Comparison of ENCODE assay signal across 25 cellular contexts in the genomic region with DNA sequence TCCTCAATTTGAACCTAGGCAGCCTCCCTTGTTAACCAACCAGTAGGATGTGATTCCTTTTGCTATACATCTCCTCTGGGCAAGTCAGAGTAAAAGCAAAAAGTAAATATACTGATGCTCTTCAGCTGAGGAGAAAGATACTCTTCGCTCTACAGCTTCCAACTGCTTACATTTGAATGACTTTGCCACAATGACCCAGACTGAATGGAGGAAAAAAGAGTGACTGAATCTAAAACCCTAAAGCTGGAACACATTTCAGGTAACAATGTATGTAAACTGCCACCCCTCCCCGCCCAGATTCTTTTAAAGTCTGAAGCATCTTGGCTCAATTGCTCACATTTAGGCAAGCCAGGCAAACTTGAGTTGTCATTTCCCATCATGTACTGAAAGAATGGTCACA.
"Had no signal": no experiment of that assay in that cellular context is flagged by ENCODE, and none has a peak within 500 bp of the region (broad histone marks: within the 10 kb centered on the region; RNA-seq: fewer than 3 reads in every experiment).

No MANE protein-coding gene starts in this region.

- H3K36me3 ChIP-seq: colonic mucosa, prostate gland, upper lobe of left lung, uterus had no signal

- H3K4me3 ChIP-seq: colonic mucosa, hepatocyte, lung, prostate gland, spleen, tibial artery, upper lobe of left lung, uterus had no signal

- H3K4me1 Mint-ChIP-seq: stimulated activated memory B cell treated with anti-CD40 and anti-IgM and Interleukin-4, amounts not matched to agents 10 μg/mL and 1 μg/mL and 100 μg/mL, for 72 hours had no signal

- H3K4me2 ChIP-seq: hepatocyte had no signal

- H3K9me3 Mint-ChIP-seq: endodermal cell; natural killer cell treated with Interleukin-12 subunit alpha and Interleukin-12 subunit beta and Interleukin-15 and Interleukin-18, amount 100 ng/mL, for 72 hours; stimulated activated memory B cell treated with anti-CD40 and anti-IgM and Interleukin-4, amounts not matched to agents 10 μg/mL and 1 μg/mL and 100 μg/mL, for 72 hours; stimulated activated naive CD8-positive, alpha-beta T cell treated with anti-CD3 and anti-CD28 coated beads, Interleukin-15, Interleukin-2, amounts not matched to agents 100 ng/mL and 50 ng/mL, for 24 hours had no signal

- H3K27me3 ChIP-seq: colonic mucosa, foreskin keratinocyte, hepatocyte, spleen, tibial artery, upper lobe of left lung, uterus had no signal

- H2AFZ ChIP-seq: hepatocyte, parathyroid adenoma had no signal

- DNase-seq: colonic mucosa; dermis blood vessel endothelial cell; endodermal cell; erythroblast; foreskin keratinocyte; head of caudate nucleus; mesenchymal stem cell; midbrain; retina; spleen; stimulated activated CD4-positive, alpha-beta T cell treated with anti-CD3 and anti-CD28 coated beads, Interleukin-15, amount 100 ng/mL, for 24 hours; stimulated activated CD4-positive, alpha-beta T cell treated with anti-CD3 and anti-CD28 coated beads, Interleukin-1b, Interleukin-23, amount 100 ng/mL, for 48 hours; stimulated activated CD4-positive, alpha-beta T cell treated with anti-CD3 and anti-CD28 coated beads, Interleukin-4, amount 100 ng/mL, for 24 hours; tibial artery; upper lobe of left lung; uterus had no signal

- H3K27me3 Mint-ChIP-seq: natural killer cell treated with Interleukin-12 subunit alpha and Interleukin-12 subunit beta and Interleukin-15 and Interleukin-18, amount 100 ng/mL, for 72 hours; stimulated activated memory B cell treated with anti-CD40 and anti-IgM and Interleukin-4, amounts not matched to agents 10 μg/mL and 1 μg/mL and 100 μg/mL, for 72 hours; stimulated activated naive CD8-positive, alpha-beta T cell treated with anti-CD3 and anti-CD28 coated beads, Interleukin-15, Interleukin-2, amounts not matched to agents 100 ng/mL and 50 ng/mL, for 24 hours had no signal

- ATAC-seq: foreskin keratinocyte; left lobe of liver; natural killer cell treated with Interleukin-12 subunit alpha and Interleukin-12 subunit beta and Interleukin-15 and Interleukin-18, amount 100 ng/mL, for 72 hours; sciatic nerve; stimulated activated memory B cell treated with anti-CD40 and anti-IgM and Interleukin-4, amounts not matched to agents 10 μg/mL and 1 μg/mL and 100 μg/mL, for 72 hours had no signal

- H3K4me1 ChIP-seq: colonic mucosa, parathyroid adenoma, prostate gland had no signal

- H3K4me3 Mint-ChIP-seq: endodermal cell; natural killer cell treated with Interleukin-12 subunit alpha and Interleukin-12 subunit beta and Interleukin-15 and Interleukin-18, amount 100 ng/mL, for 72 hours; stimulated activated memory B cell treated with anti-CD40 and anti-IgM and Interleukin-4, amounts not matched to agents 10 μg/mL and 1 μg/mL and 100 μg/mL, for 72 hours; stimulated activated naive CD8-positive, alpha-beta T cell treated with anti-CD3 and anti-CD28 coated beads, Interleukin-15, Interleukin-2, amounts not matched to agents 100 ng/mL and 50 ng/mL, for 24 hours had no signal

- H3K27ac Mint-ChIP-seq: endodermal cell; natural killer cell treated with Interleukin-12 subunit alpha and Interleukin-12 subunit beta and Interleukin-15 and Interleukin-18, amount 100 ng/mL, for 72 hours; stimulated activated memory B cell treated with anti-CD40 and anti-IgM and Interleukin-4, amounts not matched to agents 10 μg/mL and 1 μg/mL and 100 μg/mL, for 72 hours; stimulated activated naive CD8-positive, alpha-beta T cell treated with anti-CD3 and anti-CD28 coated beads, Interleukin-15, Interleukin-2, amounts not matched to agents 100 ng/mL and 50 ng/mL, for 24 hours had no signal

- H3K27ac ChIP-seq: colonic mucosa, foreskin keratinocyte, hepatocyte, parathyroid adenoma, prostate gland, spleen, tibial artery, upper lobe of left lung, uterus had no signal

- H3K79me2 ChIP-seq: hepatocyte, parathyroid adenoma had no signal

- H3K9ac ChIP-seq: parathyroid adenoma had no signal

- H3K9me3 ChIP-seq: colonic mucosa, prostate gland, spleen, tibial artery, upper lobe of left lung, uterus had no signal
